1 cellular context compared by ENCODE assay signal in the genomic region with DNA sequence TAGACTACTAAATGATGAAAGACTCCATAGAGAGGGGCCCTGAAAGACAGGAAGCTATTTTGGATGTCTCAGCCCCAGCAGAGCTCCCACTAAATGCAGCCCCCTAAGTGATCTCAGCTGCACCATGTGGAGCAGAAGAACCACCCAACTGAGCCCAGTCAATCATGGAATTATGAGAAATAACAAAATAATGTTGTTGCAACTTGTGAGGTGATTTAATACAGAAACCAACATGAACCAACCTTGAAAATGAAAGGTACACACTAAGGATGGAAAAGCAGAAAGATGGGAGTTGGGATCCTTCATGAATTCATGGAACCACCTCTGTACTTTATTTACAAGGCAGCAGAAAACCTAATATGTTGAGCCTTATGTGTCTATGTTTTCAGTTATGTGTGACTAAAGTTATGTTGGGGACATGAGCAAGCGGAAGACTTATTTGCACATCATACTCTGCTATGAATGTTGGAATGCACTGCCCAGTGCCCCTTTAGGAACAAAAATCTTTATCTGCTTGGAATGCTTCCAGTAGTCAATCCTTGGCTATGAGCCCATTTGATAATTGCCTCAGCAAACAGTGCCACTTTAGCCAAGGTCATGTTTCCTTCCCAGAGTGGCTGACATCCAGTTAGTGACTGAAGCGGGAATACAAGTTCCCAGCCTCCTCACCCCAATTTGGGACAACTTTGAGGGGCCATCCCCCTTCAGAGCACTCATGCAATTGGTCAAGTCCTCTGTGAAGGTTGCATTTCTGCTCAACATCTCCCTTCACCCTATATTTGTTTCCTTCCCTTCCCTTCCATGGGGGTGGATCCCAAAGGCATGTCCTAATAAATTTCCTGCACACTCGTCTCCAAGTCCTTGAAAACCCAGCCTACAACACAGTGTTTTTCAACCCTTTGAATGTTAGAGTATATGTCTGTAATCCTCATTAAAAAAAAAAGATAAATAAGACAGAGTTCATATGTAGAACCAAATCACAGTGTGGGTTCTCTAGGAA.
TF ChIP-seq lines count a peak whose summit lies in the region.

No MANE protein-coding gene starts in this region.

TF ChIP-seq in HepG2, 621 proteins besides CTCF, POLR2A, EP300 and RAD21 (continued from another document and continues in another):
- TF ChIP-seq, protein P1, sequence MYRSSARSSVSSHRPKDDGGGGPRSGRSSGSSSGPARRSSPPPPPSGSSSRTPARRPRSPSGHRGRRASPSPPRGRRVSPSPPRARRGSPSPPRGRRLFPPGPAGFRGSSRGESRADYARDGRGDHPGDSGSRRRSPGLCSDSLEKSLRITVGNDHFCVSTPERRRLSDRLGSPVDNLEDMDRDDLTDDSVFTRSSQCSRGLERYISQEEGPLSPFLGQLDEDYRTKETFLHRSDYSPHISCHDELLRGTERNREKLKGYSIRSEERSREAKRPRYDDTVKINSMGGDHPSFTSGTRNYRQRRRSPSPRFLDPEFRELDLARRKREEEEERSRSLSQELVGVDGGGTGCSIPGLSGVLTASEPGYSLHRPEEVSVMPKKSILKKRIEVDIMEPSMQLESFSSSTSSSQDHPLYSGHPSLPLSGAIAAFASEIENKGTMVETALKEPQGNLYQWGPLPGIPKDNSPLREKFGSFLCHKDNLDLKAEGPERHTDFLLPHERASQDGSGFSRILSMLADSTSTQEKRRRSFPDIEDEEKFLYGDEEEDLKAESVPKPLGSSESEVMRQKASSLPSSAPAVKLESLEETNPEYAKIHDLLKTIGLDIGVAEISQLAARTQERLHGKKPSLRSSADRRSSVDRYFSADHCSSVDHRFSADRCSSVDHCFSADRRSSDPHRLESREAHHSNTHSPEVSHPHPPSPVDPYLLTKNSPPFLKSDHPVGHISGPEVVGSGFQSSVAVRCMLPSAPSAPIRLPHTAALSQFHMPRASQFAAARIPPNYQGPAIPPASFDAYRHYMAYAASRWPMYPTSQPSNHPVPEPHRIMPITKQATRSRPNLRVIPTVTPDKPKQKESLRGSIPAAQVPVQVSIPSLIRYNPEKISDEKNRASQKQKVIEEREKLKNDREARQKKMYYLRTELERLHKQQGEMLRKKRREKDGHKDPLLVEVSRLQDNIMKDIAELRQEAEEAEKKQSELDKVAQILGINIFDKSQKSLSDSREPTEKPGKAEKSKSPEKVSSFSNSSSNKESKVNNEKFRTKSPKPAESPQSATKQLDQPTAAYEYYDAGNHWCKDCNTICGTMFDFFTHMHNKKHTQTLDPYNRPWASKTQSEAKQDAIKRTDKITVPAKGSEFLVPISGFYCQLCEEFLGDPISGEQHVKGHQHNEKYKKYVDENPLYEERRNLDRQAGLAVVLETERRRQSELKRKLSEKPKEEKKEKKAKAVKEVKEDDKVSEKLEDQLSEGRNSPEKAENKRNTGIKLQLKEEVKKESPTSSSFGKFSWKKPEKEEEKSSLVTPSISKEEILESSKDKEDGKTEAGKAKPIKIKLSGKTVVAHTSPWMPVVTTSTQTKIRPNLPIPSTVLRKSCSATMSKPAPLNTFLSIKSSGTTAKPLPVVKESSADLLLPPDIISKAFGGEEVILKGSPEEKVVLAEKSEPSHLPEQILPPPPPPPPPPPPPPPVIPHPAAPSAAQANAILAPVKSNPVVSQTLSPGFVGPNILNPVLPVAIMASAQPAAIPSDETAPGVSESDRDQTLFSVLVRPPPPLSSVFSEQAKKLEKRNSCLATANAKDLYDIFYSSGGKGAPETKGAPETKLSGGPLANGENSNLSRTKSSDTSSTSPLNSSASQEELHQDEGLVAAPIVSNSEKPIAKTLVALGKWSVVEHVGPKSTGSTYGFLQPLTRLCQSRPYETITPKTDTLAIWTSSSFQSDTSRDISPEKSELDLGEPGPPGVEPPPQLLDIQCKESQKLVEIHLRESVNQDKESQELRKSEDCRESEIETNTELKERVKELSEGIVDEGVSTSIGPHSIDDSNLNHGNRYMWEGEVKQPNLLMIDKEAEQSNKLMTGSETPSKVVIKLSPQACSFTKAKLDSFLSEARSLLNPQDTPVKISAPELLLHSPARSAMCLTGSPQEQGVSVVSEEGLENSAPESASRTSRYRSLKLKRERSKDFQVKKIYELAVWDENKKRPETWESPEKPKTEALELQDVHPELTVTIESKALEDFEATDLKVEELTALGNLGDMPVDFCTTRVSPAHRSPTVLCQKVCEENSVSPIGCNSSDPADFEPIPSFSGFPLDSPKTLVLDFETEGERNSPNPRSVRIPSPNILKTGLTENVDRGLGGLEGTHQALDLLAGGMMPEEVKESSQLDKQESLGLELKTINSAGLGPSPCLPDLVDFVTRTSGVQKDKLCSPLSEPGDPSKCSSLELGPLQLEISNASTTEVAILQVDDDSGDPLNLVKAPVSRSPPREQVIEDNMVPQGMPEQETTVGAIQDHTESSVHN (CRISPR knock-in tag; IDR thresholded peaks at IDR 0.05): 0 out of 2 replicates have a peak, but pooled peaks have one; percentile 74
- no peak for TF ChIP-seq XBP1 (CRISPR knock-in tag; IDR thresholded peaks at IDR 0.05)
- peak; percentile 54; the same call in 1 of the 2 replicates for TF ChIP-seq NR2C2 (CRISPR knock-in tag; IDR thresholded peaks at IDR 0.05; ENCODE audit: borderline replicate concordance)
- TF ChIP-seq PAF1 (CRISPR knock-in tag; IDR thresholded peaks at IDR 0.05): no peak
- no peak for TF ChIP-seq PHF20 (CRISPR knock-in tag; IDR thresholded peaks at IDR 0.05)
- peak; percentile 74; the same call in 1 of the 2 replicates for TF ChIP-seq SNAPC4 (CRISPR knock-in tag; IDR thresholded peaks at IDR 0.05)
- no peak for TF ChIP-seq ZNF383 (CRISPR knock-in tag; IDR thresholded peaks at IDR 0.05; ENCODE audit: borderline replicate concordance)
- TF ChIP-seq ZSCAN20 (CRISPR knock-in tag; IDR thresholded peaks at IDR 0.05; ENCODE audit: borderline replicate concordance): no peak
- TF ChIP-seq NR3C1 (CRISPR knock-in tag; IDR thresholded peaks at IDR 0.05): no peak
- TF ChIP-seq ZEB1 (IDR thresholded peaks at IDR 0.05; ENCODE audit: insufficient replicate concordance, low read depth): peak; percentile 62
- TF ChIP-seq ZFP90 (CRISPR knock-in tag; IDR thresholded peaks at IDR 0.05; ENCODE audit: borderline replicate concordance): peak; percentile 53; the same call in 1 of the 2 replicates
- peak; percentile 54 for TF ChIP-seq ZNF143 (CRISPR knock-in tag; IDR thresholded peaks at IDR 0.05)
- no peak for TF ChIP-seq HNRNPL (IDR thresholded peaks at IDR 0.05; ENCODE audit: low read depth, low read length)
- TF ChIP-seq NRL (CRISPR knock-in tag; IDR thresholded peaks at IDR 0.05; ENCODE audit: borderline replicate concordance): no peak
- peak; percentile 98 for TF ChIP-seq FOXP4 (CRISPR knock-in tag; IDR thresholded peaks at IDR 0.05)
- TF ChIP-seq IKZF5 (CRISPR knock-in tag; IDR thresholded peaks at IDR 0.05): peak; percentile 94
- no peak for TF ChIP-seq TEAD2 (CRISPR knock-in tag; IDR thresholded peaks at IDR 0.05)
- TF ChIP-seq U2AF1 (optimal IDR thresholded peaks at IDR 0.05; ENCODE audit: low read depth, low read length): no peak
- no peak for TF ChIP-seq ZNF251 (CRISPR knock-in tag; IDR thresholded peaks at IDR 0.05)
- TF ChIP-seq TEF (CRISPR knock-in tag; IDR thresholded peaks at IDR 0.05): no peak
- peak; percentile 77; the same call in 1 of the 2 replicates for TF ChIP-seq ZBTB20 (CRISPR knock-in tag; IDR thresholded peaks at IDR 0.05; ENCODE audit: borderline replicate concordance, low read depth)
- TF ChIP-seq ZNF564 (CRISPR knock-in tag; IDR thresholded peaks at IDR 0.05): peak; percentile 67; the same call in 1 of the 2 replicates
- TF ChIP-seq HNRNPLL (IDR thresholded peaks at IDR 0.05; ENCODE audit: low read depth, low read length, poor library complexity, severe bottlenecking): no peak
- TF ChIP-seq ZNF547 (CRISPR knock-in tag; IDR thresholded peaks at IDR 0.05): peak; percentile 70; the same call in 1 of the 2 replicates
- TF ChIP-seq PHB2 (IDR thresholded peaks at IDR 0.05; ENCODE audit: partially characterized antibody): no peak
- TF ChIP-seq ZNF784 (CRISPR knock-in tag; IDR thresholded peaks at IDR 0.05; ENCODE audit: borderline replicate concordance): 0 out of 2 replicates have a peak, but pooled peaks have one; percentile 71
- TF ChIP-seq HIVEP1 (CRISPR knock-in tag; IDR thresholded peaks at IDR 0.05): no peak
- TF ChIP-seq, protein P2, sequence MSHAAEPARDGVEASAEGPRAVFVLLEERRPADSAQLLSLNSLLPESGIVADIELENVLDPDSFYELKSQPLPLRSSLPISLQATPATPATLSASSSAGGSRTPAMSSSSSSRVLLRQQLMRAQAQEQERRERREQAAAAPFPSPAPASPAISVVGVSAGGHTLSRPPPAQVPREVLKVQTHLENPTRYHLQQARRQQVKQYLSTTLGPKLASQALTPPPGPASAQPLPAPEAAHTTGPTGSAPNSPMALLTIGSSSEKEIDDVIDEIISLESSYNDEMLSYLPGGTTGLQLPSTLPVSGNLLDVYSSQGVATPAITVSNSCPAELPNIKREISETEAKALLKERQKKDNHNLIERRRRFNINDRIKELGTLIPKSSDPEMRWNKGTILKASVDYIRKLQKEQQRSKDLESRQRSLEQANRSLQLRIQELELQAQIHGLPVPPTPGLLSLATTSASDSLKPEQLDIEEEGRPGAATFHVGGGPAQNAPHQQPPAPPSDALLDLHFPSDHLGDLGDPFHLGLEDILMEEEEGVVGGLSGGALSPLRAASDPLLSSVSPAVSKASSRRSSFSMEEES (CRISPR knock-in tag; IDR thresholded peaks at IDR 0.05): peak; percentile 95
- no peak for TF ChIP-seq BHLHE40 (IDR thresholded peaks at IDR 0.05; ENCODE audit: low read length)
- TF ChIP-seq HBP1 (CRISPR knock-in tag; IDR thresholded peaks at IDR 0.05; ENCODE audit: low read depth): no peak
